Comparison of ENCODE assay signal across 9 cellular contexts in genomic region chr16:75266738-75267630, GRCh38. TPM values are rescaled to one million over a fixed set of nuclear protein-coding genes. Genes with fewer than 3 reads are reported as not detected.
DNase-seq lines count a peak whose midpoint lies in the region; ATAC-seq and TF ChIP-seq lines count a peak whose summit lies in the region.
"Had no signal": no experiment of that assay in that cellular context is flagged by ENCODE, and none has a peak within 500 bp of the region (broad histone marks: within the 10 kb centered on the region; RNA-seq: fewer than 3 reads in every experiment).

No MANE protein-coding gene starts in this region.

- H3K9me3 Mint-ChIP-seq in brain: no peaks in the 10 kb centered on the region

- 91% methylated on average over 27 of the region's 27 CpGs for WGBS in HUES64

- no peak overlapping the region for H3K4me3 ChIP-seq in HUES64 (ENCODE audit: low read length)
- peak overlapping the region in 1 of 2 donors; percentile 74 for H3K4me3 ChIP-seq in muscle layer of colon (ENCODE audit: low read depth in 1 of 2, low read length in 2 of 2)

- H3K4me1 Mint-ChIP-seq in brain: peaks cover 39% of the 10 kb centered on the region

- H3K4me3 Mint-ChIP-seq in brain: peak overlapping the region; percentile 88 to 94 (median 90)

- no peak for TF ChIP-seq CTCF in brain (conservative IDR thresholded peaks at IDR 0.05)

- no peak overlapping the region for H3K27ac ChIP-seq in HUES64 (ENCODE audit: low read depth, low read length)
- H3K27ac ChIP-seq in muscle layer of colon (ENCODE audit: low read depth, low read length): peak overlapping the region; percentile 12
- H3K27ac ChIP-seq: neutrophil had no signal

- ATAC-seq in HG02763 (IDR thresholded peaks at IDR 0.05; ENCODE audit: unreplicated experiment) (no peak), GM19324 (IDR thresholded peaks at IDR 0.05; ENCODE audit: low FRiP score, unreplicated experiment) (no peak), HG02642 (IDR thresholded peaks at IDR 0.05; ENCODE audit: poor library complexity, unreplicated experiment) (no peak)

- peak overlapping the region; percentile 96 to 98 (median 98) for H3K27ac Mint-ChIP-seq in brain

- H3K9me3 ChIP-seq in HUES64 (ENCODE audit: insufficient read depth, low read depth, low read length): no peaks in the 10 kb centered on the region
- H3K9me3 ChIP-seq in muscle layer of colon (ENCODE audit: low read length): no peaks in the 10 kb centered on the region
- H3K9me3 ChIP-seq: neutrophil had no signal

- H3K27me3 Mint-ChIP-seq in brain: no peaks in the 10 kb centered on the region

- H3K36me3 ChIP-seq in HUES64 (ENCODE audit: insufficient read depth, low read length): peaks cover 3% of the 10 kb centered on the region; the same call in 1 of the 2 replicates
- no peaks in the 10 kb centered on the region for H3K36me3 ChIP-seq in muscle layer of colon (ENCODE audit: insufficient read depth, low read length)
- H3K36me3 ChIP-seq: neutrophil had no signal

- H3K9ac ChIP-seq in HUES64 (ENCODE audit: low read depth, low read length) (peak overlapping the region; percentile 91; the same call in 1 of the 2 replicates), muscle layer of colon (ENCODE audit: low read length) (no peak overlapping the region)

- H3K4me1 ChIP-seq in HUES64 (ENCODE audit: insufficient read depth, low read length) (peaks cover 8% of the 10 kb centered on the region; the same call in 1 of the 2 replicates), muscle layer of colon (ENCODE audit: insufficient read depth, low read length) (peaks cover 32% of the 10 kb centered on the region)

- no peaks in the 10 kb centered on the region for H3K36me3 Mint-ChIP-seq in brain

- H3K27me3 ChIP-seq in HUES64 (ENCODE audit: insufficient read depth, low read length) (no peaks in the 10 kb centered on the region), muscle layer of colon (ENCODE audit: control insufficient read depth in 1 of 2, insufficient read depth in 2 of 2, low read length in 2 of 2) (no peaks in the 10 kb centered on the region)

- DNase-seq in 8988T (peak; percentile 57), HK-2 (ENCODE audit: unreplicated experiment) (no peak)

RNA-seq across cellular contexts. Expression of gene BCAR1, which starts 15.6 kb away (rescaled TPM):
- 43.7 TPM for polyA plus RNA-seq in HUES64 (2013, experiment 1 of 2)
- 40.2 TPM for polyA plus RNA-seq in HUES64 (2013, experiment 2 of 2)
- polyA plus RNA-seq in brain (ENCODE audit: insufficient read depth, low read depth, low replicate concordance): 76.8 TPM

RNA-seq across cellular contexts. Expression of gene CTRB1, which starts 48.2 kb away (rescaled TPM):
- not detected for polyA plus RNA-seq in HUES64 (2013, experiment 1 of 2)
- not detected for polyA plus RNA-seq in HUES64 (2013, experiment 2 of 2)
- polyA plus RNA-seq in brain (ENCODE audit: insufficient read depth, low read depth, low replicate concordance): not detected
